ENCODE assay signal across 21 cellular contexts in the genomic region with DNA sequence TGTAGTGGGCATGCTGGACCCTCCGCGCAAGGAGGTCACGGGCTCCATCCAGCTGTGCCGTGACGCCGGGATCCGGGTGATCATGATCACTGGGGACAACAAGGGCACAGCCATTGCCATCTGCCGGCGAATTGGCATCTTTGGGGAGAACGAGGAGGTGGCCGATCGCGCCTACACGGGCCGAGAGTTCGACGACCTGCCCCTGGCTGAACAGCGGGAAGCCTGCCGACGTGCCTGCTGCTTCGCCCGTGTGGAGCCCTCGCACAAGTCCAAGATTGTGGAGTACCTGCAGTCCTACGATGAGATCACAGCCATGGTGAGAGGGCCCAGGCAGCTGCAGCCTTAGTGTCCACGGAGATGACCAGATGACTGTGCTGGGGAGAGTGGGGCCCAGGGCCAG. TPM values are rescaled to one million over a fixed set of nuclear protein-coding genes. Genes with fewer than 3 reads are reported as not detected.
DNase-seq lines count a peak whose midpoint lies in the region; ATAC-seq and TF ChIP-seq lines count a peak whose summit lies in the region.
"Had no signal": no experiment of that assay in that cellular context is flagged by ENCODE, and none has a peak within 500 bp of the region (broad histone marks: within the 10 kb centered on the region; RNA-seq: fewer than 3 reads in every experiment).

No MANE protein-coding gene starts in this region.

- H3K27me3 ChIP-seq in gastrocnemius medialis = no peaks in the 10 kb centered on the region

- no peaks in the 10 kb centered on the region for H3K9me3 Mint-ChIP-seq in activated CD4-positive, alpha-beta T cell treated with anti-CD3 and anti-CD28 coated beads, Interleukin-2, amount 10 ng/mL, durations not matched to agents 7 days and 5 days
- no peaks in the 10 kb centered on the region for H3K9me3 Mint-ChIP-seq in activated CD4-positive, alpha-beta T cell treated with anti-CD3 and anti-CD28 coated beads, Interleukin-2, amount 10 ng/mL, durations not matched to agents 24 days and 14 days
- H3K9me3 Mint-ChIP-seq: CD4-positive, alpha-beta T cell; GM23338 had no signal

- no peaks in the 10 kb centered on the region for H3K36me3 Mint-ChIP-seq in activated CD4-positive, alpha-beta T cell treated with anti-CD3 and anti-CD28 coated beads, Interleukin-2, amount 10 ng/mL, durations not matched to agents 7 days and 5 days (ENCODE audit: low read depth)
- peaks cover 2% of the 10 kb centered on the region for H3K36me3 Mint-ChIP-seq in activated CD4-positive, alpha-beta T cell treated with anti-CD3 and anti-CD28 coated beads, Interleukin-2, amount 10 ng/mL, durations not matched to agents 24 days and 14 days (ENCODE audit: low read depth)

- POLR2A ChIA-PET in activated CD4-positive, alpha-beta T cell treated with anti-CD3 and anti-CD28 coated beads, Interleukin-2, amount 10 ng/mL, durations not matched to agents 7 days and 5 days (lab: Charles Lee) = no interaction called here

- H3K36me3 ChIP-seq in KOPT-K1 (ENCODE audit: insufficient read depth, low read length) (peaks cover 23% of the 10 kb centered on the region), gastrocnemius medialis (peaks cover 0 to 7% of the 10 kb centered on the region in 2 donors)

- no peak for TF ChIP-seq POLR2A in gastrocnemius medialis (IDR thresholded peaks at IDR 0.05)

- H3K9me3 ChIP-seq in KOPT-K1 (ENCODE audit: insufficient read depth, low read length, poor library complexity, severe bottlenecking) (no peaks in the 10 kb centered on the region), gastrocnemius medialis (no peaks in the 10 kb centered on the region)
- H3K9me3 ChIP-seq: Caco-2 had no signal

- in situ Hi-C loops in gastrocnemius medialis (cut with MboI; ENCODE audit: low sequenced_read_pairs in 4 of 4) = no loop called here

- peaks cover 4% of the 10 kb centered on the region for H3K4me1 Mint-ChIP-seq in activated CD4-positive, alpha-beta T cell treated with anti-CD3 and anti-CD28 coated beads, Interleukin-2, amount 10 ng/mL, durations not matched to agents 7 days and 5 days
- H3K4me1 Mint-ChIP-seq in activated CD4-positive, alpha-beta T cell treated with anti-CD3 and anti-CD28 coated beads, Interleukin-2, amount 10 ng/mL, durations not matched to agents 24 days and 14 days = peaks cover 2% of the 10 kb centered on the region
- H3K4me1 Mint-ChIP-seq: GM23338 had no signal

- H3K4me1 ChIP-seq in gastrocnemius medialis = no peaks in the 10 kb centered on the region
- H3K4me1 ChIP-seq: Caco-2 had no signal

- CTCF ChIA-PET in activated CD4-positive, alpha-beta T cell treated with anti-CD3 and anti-CD28 coated beads, Interleukin-2, amount 10 ng/mL, durations not matched to agents 7 days and 5 days (lab: Charles Lee) = interaction anchor here (0.6 kb wide), 1 partner anchor 10 kb away, joined by 6 read pairs; no protein-coding TSS in a partner anchor

- no peak for DNase-seq in activated CD4-positive, alpha-beta T cell treated with anti-CD3 and anti-CD28 coated beads, Interleukin-2, amount 10 ng/mL, durations not matched to agents 7 days and 5 days
- no peak for DNase-seq in activated CD4-positive, alpha-beta T cell treated with anti-CD3 and anti-CD28 coated beads, Interleukin-2, amount 10 ng/mL, durations not matched to agents 24 days and 14 days
- DNase-seq in gastrocnemius medialis (no peak), caudate nucleus (lab: John Stamatoyannopoulos, UW) (no peak)
- DNase-seq: Caco-2; CD4-positive, alpha-beta T cell; GDM1; NCI-H1417; NCI-H187 treated with DMSO at 0.1 percent for 48 hours; NCI-H2227 treated with DMSO at 0.1 percent for 48 hours; NCI-H510A treated with DMSO at 0.1 percent for 48 hours; NCI-H774; PC-3; RPMI8226 had no signal

- TF ChIP-seq CTCF in gastrocnemius medialis (IDR thresholded peaks at IDR 0.05 in 4 of 5, conservative IDR thresholded peaks at IDR 0.05 in 1 of 5) = no peak

- no peaks in the 10 kb centered on the region for H3K27me3 Mint-ChIP-seq in activated CD4-positive, alpha-beta T cell treated with anti-CD3 and anti-CD28 coated beads, Interleukin-2, amount 10 ng/mL, durations not matched to agents 7 days and 5 days
- no peaks in the 10 kb centered on the region for H3K27me3 Mint-ChIP-seq in activated CD4-positive, alpha-beta T cell treated with anti-CD3 and anti-CD28 coated beads, Interleukin-2, amount 10 ng/mL, durations not matched to agents 24 days and 14 days
- H3K27me3 Mint-ChIP-seq: CD4-positive, alpha-beta T cell had no signal

- H3K27ac Mint-ChIP-seq in activated CD4-positive, alpha-beta T cell treated with anti-CD3 and anti-CD28 coated beads, Interleukin-2, amount 10 ng/mL, durations not matched to agents 7 days and 5 days = peak overlapping the region; percentile 46
- no peak overlapping the region for H3K27ac Mint-ChIP-seq in activated CD4-positive, alpha-beta T cell treated with anti-CD3 and anti-CD28 coated beads, Interleukin-2, amount 10 ng/mL, durations not matched to agents 24 days and 14 days
- H3K27ac Mint-ChIP-seq: CD4-positive, alpha-beta T cell; GM23338 had no signal

- intact Hi-C loops in activated CD4-positive, alpha-beta T cell treated with anti-CD3 and anti-CD28 coated beads, Interleukin-2, amount 10 ng/mL, durations not matched to agents 24 days and 14 days (cut with micrococcal nuclease) = no loop called here
- intact Hi-C loops in gastrocnemius medialis (cut with DNase I; ENCODE audit: low total_unique reads) = no loop called here

- no peak overlapping the region for H3K4me3 Mint-ChIP-seq in activated CD4-positive, alpha-beta T cell treated with anti-CD3 and anti-CD28 coated beads, Interleukin-2, amount 10 ng/mL, durations not matched to agents 7 days and 5 days
- no peak overlapping the region for H3K4me3 Mint-ChIP-seq in activated CD4-positive, alpha-beta T cell treated with anti-CD3 and anti-CD28 coated beads, Interleukin-2, amount 10 ng/mL, durations not matched to agents 24 days and 14 days
- H3K4me3 Mint-ChIP-seq: CD4-positive, alpha-beta T cell; GM23338 had no signal

- no peak for ATAC-seq in gastrocnemius medialis
- no peak for ATAC-seq in GM19324 (IDR thresholded peaks at IDR 0.05; ENCODE audit: low FRiP score, unreplicated experiment)
- ATAC-seq: GM23338, PC-3 had no signal

- H3K4me3 ChIP-seq in gastrocnemius medialis = no peak overlapping the region
- H3K4me3 ChIP-seq: GM23338 had no signal

- peak overlapping the region; percentile 76 for H3K27ac ChIP-seq in KOPT-K1 (ENCODE audit: low read depth, low read length, poor library complexity, severe bottlenecking)
- H3K27ac ChIP-seq in gastrocnemius medialis = peak overlapping the region in 3 of 4 donors; percentile 35 to 82 (median 72)
- no peak overlapping the region for H3K27ac ChIP-seq in caudate nucleus (ENCODE audit: low read depth, low read length)
- H3K27ac ChIP-seq: 22Rv1, KMS-11 had no signal

RNA-seq across cellular contexts. Expression of a gene that starts 22.3 kb away (rescaled TPM):
- 1 to 10 TPM; 1.3 to 2.7 TPM for total RNA-seq in activated CD4-positive, alpha-beta T cell treated with anti-CD3 and anti-CD28 coated beads, Interleukin-2, amount 10 ng/mL, durations not matched to agents 7 days and 5 days
- 1.8 and 2.4 TPM in 2 replicates for total RNA-seq in activated CD4-positive, alpha-beta T cell treated with anti-CD3 and anti-CD28 coated beads, Interleukin-2, amount 10 ng/mL, durations not matched to agents 24 days and 14 days
- total RNA-seq in gastrocnemius medialis = 100 to 1,000 TPM; 380 to 909 (median 764) TPM
- total RNA-seq: Daoy, M059J had no signal

RNA-seq across cellular contexts. Expression of a gene that starts 24.4 kb away (rescaled TPM):
- total RNA-seq in activated CD4-positive, alpha-beta T cell treated with anti-CD3 and anti-CD28 coated beads, Interleukin-2, amount 10 ng/mL, durations not matched to agents 7 days and 5 days = 10 to 100 TPM; 16.8 to 21.1 TPM
- total RNA-seq in activated CD4-positive, alpha-beta T cell treated with anti-CD3 and anti-CD28 coated beads, Interleukin-2, amount 10 ng/mL, durations not matched to agents 24 days and 14 days = 20.5 and 23.7 TPM in 2 replicates
- total RNA-seq in gastrocnemius medialis = 10 to 100 TPM in 1 of 4 donors, 1 to 10 TPM in 3; 2.9 to 13.9 (median 6.4) TPM

RNA-seq across cellular contexts. Expression of a gene that starts 31.2 kb away (rescaled TPM):
- under 1 TPM in 1 of 2 experiments, not detected in 1; 0.12 TPM for total RNA-seq in activated CD4-positive, alpha-beta T cell treated with anti-CD3 and anti-CD28 coated beads, Interleukin-2, amount 10 ng/mL, durations not matched to agents 7 days and 5 days
- total RNA-seq in activated CD4-positive, alpha-beta T cell treated with anti-CD3 and anti-CD28 coated beads, Interleukin-2, amount 10 ng/mL, durations not matched to agents 24 days and 14 days = not detected in 2 replicates
- total RNA-seq in gastrocnemius medialis = not detected
- total RNA-seq: Caco-2, Daoy, M059J, PC-3 had no signal

RNA-seq across cellular contexts. Expression of a gene that starts 37.0 kb away (rescaled TPM):
- total RNA-seq in activated CD4-positive, alpha-beta T cell treated with anti-CD3 and anti-CD28 coated beads, Interleukin-2, amount 10 ng/mL, durations not matched to agents 7 days and 5 days = 10 to 100 TPM; 62.6 to 66.6 TPM
- 49.7 and 51.7 TPM in 2 replicates for total RNA-seq in activated CD4-positive, alpha-beta T cell treated with anti-CD3 and anti-CD28 coated beads, Interleukin-2, amount 10 ng/mL, durations not matched to agents 24 days and 14 days
- total RNA-seq in gastrocnemius medialis = 10 to 100 TPM; 13.9 to 28.5 (median 20.6) TPM

RNA-seq across cellular contexts. Expression of a gene that starts 50.1 kb away (rescaled TPM):
- 100 to 1,000 TPM; 114 to 130 TPM for total RNA-seq in activated CD4-positive, alpha-beta T cell treated with anti-CD3 and anti-CD28 coated beads, Interleukin-2, amount 10 ng/mL, durations not matched to agents 7 days and 5 days
- total RNA-seq in activated CD4-positive, alpha-beta T cell treated with anti-CD3 and anti-CD28 coated beads, Interleukin-2, amount 10 ng/mL, durations not matched to agents 24 days and 14 days = 108 and 112 TPM in 2 replicates
- total RNA-seq in gastrocnemius medialis = 10 to 100 TPM; 10.3 to 18.5 (median 14.2) TPM

Comparison
In these comparisons a context has a peak if more than half of its experiments do, and no peak if none do; other contexts are left out.
1. RNA of a gene that starts 22.3 kb away (total RNA-seq): 380 to 909 TPM in gastrocnemius medialis; 1.3 to 2.7 TPM in activated CD4-positive, alpha-beta T cell treated with anti-CD3 and anti-CD28 coated beads, Interleukin-2, amount 10 ng/mL, durations not matched to agents 7 days and 5 days and 1.8 to 2.4 TPM in activated CD4-positive, alpha-beta T cell treated with anti-CD3 and anti-CD28 coated beads, Interleukin-2, amount 10 ng/mL, durations not matched to agents 24 days and 14 days; every median in the first group is over 100 times any median in the second.